8 cellular contexts compared by ENCODE assay signal in the genomic region with DNA sequence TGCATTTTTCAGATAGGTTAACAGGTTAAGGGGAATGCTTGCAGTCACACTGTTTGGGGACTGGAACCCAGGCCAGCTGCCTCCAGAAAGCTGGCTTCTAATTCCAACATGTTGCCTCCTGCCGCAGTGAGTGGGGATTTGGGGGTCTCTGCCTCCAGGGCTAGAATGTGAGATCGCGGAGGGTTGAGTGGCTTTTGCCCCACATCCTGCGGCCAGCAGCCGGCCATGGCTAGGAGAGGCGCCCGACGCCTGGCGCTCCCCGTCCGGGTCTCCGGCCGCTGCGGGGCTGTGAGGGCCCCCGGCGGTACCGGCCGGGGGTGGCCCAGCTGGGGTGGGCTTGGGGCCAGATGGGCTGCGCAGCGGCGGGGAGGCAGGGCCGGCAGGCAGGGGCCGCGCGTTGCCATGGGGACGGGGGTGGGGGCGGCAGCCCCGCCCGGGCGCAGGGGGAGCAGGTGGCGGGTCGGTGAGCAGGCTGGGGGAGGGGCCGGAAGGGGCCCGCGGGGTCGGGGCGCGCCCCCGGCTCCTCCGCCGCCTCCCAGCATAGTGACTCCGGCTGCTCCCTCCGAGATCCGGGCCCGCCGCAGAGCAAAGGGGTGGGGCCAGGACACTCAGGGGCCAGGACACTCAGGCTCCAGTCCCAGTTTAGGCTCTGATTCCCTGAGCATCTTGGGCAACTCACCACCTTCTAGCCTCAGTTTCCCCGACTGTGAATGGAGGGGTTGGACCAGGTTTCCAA.
DNase-seq lines count a peak whose midpoint lies in the region; ATAC-seq and TF ChIP-seq lines count a peak whose summit lies in the region.

No MANE protein-coding gene starts in this region.

- H3K4me1 Mint-ChIP-seq in CD14-positive monocyte, result peaks cover 37% of the 10 kb centered on the region

- H3K27me3 ChIP-seq in BJ (ENCODE audit: control insufficient read depth, insufficient read depth, low read length) (peaks cover 29% of the 10 kb centered on the region), ectodermal cell (ENCODE audit: control insufficient read depth, insufficient read depth, low read length, poor library complexity, severe bottlenecking) (no peaks in the 10 kb centered on the region), neural cell (ENCODE audit: insufficient read depth, low read depth, low read length) (no peaks in the 10 kb centered on the region)

- no peak for TF ChIP-seq CTCF in BJ (IDR thresholded peaks at IDR 0.05; ENCODE audit: insufficient read depth, low read depth, low read length)
- no peak for TF ChIP-seq CTCF in neural cell (IDR thresholded peaks at IDR 0.05; ENCODE audit: poor library complexity, severe bottlenecking)
- no peak for TF ChIP-seq CTCF in CD14-positive monocyte (IDR thresholded peaks at IDR 0.05)

- H3K36me3 Mint-ChIP-seq in CD14-positive monocyte, result peaks cover 6 to 13% of the 10 kb centered on the region in 2 donors

- no peaks in the 10 kb centered on the region for H3K79me2 ChIP-seq in neural cell (replicated peaks; ENCODE audit: insufficient read depth, low read length)

- H4K20me1 ChIP-seq in neural cell (ENCODE audit: insufficient read depth), result no peaks in the 10 kb centered on the region

- peaks cover 35% of the 10 kb centered on the region for H3K4me1 ChIP-seq in ectodermal cell (ENCODE audit: control insufficient read depth, insufficient read depth, low read length)

- H3K9me3 ChIP-seq in ectodermal cell (ENCODE audit: control insufficient read depth, low read length), result no peaks in the 10 kb centered on the region
- H3K9me3 ChIP-seq in neural cell (ENCODE audit: low read length), result no peaks in the 10 kb centered on the region

- H3K4me2 ChIP-seq in neural cell (ENCODE audit: low read length), result no peak overlapping the region

- H3K27ac ChIP-seq in ectodermal cell (ENCODE audit: insufficient read depth, low read depth, low read length, poor library complexity, severe bottlenecking) (peak overlapping the region; percentile 36), neural cell (ENCODE audit: low read length) (no peak overlapping the region)

- DNase-seq in BJ (ENCODE audit: low read depth), result no peak
- DNase-seq in NCI-H524 (lab: John Stamatoyannopoulos, UW), result peak; percentile 71 to 85
- DNase-seq in NCI-H2107 treated with DMSO at 0.1 percent for 48 hours (lab: John Stamatoyannopoulos, UW; ENCODE audit: unreplicated experiment), result no peak
- DNase-seq in CD14-positive monocyte (ENCODE audit: low spot score), result no peak
- no peak for DNase-seq in NOMO-1 treated with DMSO at 0.1 percent for 48 hours (lab: John Stamatoyannopoulos, UW; ENCODE audit: unreplicated experiment)

- no peak overlapping the region for H2AFZ ChIP-seq in neural cell (ENCODE audit: low read depth, low read length)

- ATAC-seq in HG03442 (IDR thresholded peaks at IDR 0.05; ENCODE audit: unreplicated experiment), result no peak

- H3K4me3 ChIP-seq in BJ (ENCODE audit: low read depth, low read length) (peak overlapping the region; percentile 16), ectodermal cell (ENCODE audit: insufficient read depth, low read depth, low read length) (peak overlapping the region; percentile 13), neural cell (ENCODE audit: low read length) (peak overlapping the region; percentile 18)

- TF ChIP-seq RAD21 in neural cell (conservative IDR thresholded peaks at IDR 0.05), result no peak

- H3K36me3 ChIP-seq in BJ (ENCODE audit: control insufficient read depth, insufficient read depth, low read length) (no peaks in the 10 kb centered on the region), ectodermal cell (ENCODE audit: control insufficient read depth, insufficient read depth, low read length) (no peaks in the 10 kb centered on the region), neural cell (ENCODE audit: insufficient read depth, low read length) (no peaks in the 10 kb centered on the region)

- CTCF ChIA-PET in BJ (lab: Yijun Ruan, JAX), result no interaction called here

- H3K27me3 Mint-ChIP-seq in CD14-positive monocyte (ENCODE audit: low read depth in 3 of 3), result peaks cover 36 to 46% (median 40%) of the 10 kb centered on the region in 3 donors

- TF ChIP-seq EP300 in neural cell (conservative IDR thresholded peaks at IDR 0.05; ENCODE audit: poor library complexity, severe bottlenecking), result no peak

- H3K9me3 Mint-ChIP-seq in CD14-positive monocyte, result peaks cover 0 to 14% (median 4%) of the 10 kb centered on the region in 7 donors

- no peaks in the 10 kb centered on the region for H3K9me2 ChIP-seq in neural cell (ENCODE audit: insufficient read depth, low read length)

- H3K4me3 Mint-ChIP-seq in CD14-positive monocyte, result peak overlapping the region in 1 of 2 donors; percentile 84

- no peak overlapping the region for H3K27ac Mint-ChIP-seq in CD14-positive monocyte

- H3F3A ChIP-seq in neural cell (ENCODE audit: insufficient read depth, low read length, poor library complexity, severe bottlenecking), result no peaks in the 10 kb centered on the region

- H3K9ac ChIP-seq in neural cell (ENCODE audit: low read length), result no peak overlapping the region

- intact Hi-C loops in CD14-positive monocyte (cut with micrococcal nuclease), result no loop called here

- POLR2A ChIA-PET in BJ (lab: Charles Lee), result no interaction called here

- WGBS in ectodermal cell, 2 experiments, result 2% methylated on average over 47 of the region's 47 CpGs

TF ChIP-seq in neural cell, 6 proteins besides CTCF, POLR2A, EP300 and RAD21:
- TF ChIP-seq TAF1 (IDR thresholded peaks at IDR 0.05; ENCODE audit: low read depth), result no peak
- no peak for TF ChIP-seq EZH2 (IDR thresholded peaks at IDR 0.05; ENCODE audit: borderline replicate concordance, insufficient read depth, low read length, poor library complexity, severe bottlenecking)
- TF ChIP-seq SMC3 (conservative IDR thresholded peaks at IDR 0.05; ENCODE audit: poor library complexity), result no peak
- TF ChIP-seq, protein P1, sequence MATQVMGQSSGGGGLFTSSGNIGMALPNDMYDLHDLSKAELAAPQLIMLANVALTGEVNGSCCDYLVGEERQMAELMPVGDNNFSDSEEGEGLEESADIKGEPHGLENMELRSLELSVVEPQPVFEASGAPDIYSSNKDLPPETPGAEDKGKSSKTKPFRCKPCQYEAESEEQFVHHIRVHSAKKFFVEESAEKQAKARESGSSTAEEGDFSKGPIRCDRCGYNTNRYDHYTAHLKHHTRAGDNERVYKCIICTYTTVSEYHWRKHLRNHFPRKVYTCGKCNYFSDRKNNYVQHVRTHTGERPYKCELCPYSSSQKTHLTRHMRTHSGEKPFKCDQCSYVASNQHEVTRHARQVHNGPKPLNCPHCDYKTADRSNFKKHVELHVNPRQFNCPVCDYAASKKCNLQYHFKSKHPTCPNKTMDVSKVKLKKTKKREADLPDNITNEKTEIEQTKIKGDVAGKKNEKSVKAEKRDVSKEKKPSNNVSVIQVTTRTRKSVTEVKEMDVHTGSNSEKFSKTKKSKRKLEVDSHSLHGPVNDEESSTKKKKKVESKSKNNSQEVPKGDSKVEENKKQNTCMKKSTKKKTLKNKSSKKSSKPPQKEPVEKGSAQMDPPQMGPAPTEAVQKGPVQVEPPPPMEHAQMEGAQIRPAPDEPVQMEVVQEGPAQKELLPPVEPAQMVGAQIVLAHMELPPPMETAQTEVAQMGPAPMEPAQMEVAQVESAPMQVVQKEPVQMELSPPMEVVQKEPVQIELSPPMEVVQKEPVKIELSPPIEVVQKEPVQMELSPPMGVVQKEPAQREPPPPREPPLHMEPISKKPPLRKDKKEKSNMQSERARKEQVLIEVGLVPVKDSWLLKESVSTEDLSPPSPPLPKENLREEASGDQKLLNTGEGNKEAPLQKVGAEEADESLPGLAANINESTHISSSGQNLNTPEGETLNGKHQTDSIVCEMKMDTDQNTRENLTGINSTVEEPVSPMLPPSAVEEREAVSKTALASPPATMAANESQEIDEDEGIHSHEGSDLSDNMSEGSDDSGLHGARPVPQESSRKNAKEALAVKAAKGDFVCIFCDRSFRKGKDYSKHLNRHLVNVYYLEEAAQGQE (IDR thresholded peaks at IDR 0.05; ENCODE audit: borderline replicate concordance), result no peak
- TF ChIP-seq MXI1 (conservative IDR thresholded peaks at IDR 0.05; ENCODE audit: poor library complexity, severe bottlenecking), result no peak
- no peak for TF ChIP-seq POLR2AphosphoS5 (IDR thresholded peaks at IDR 0.05)

Comparison
In these comparisons a context has a peak if more than half of its experiments do, and no peak if none do; other contexts are left out.
1. DNase-seq: peak in NCI-H524 (2 of 2); none in BJ (single experiment), NCI-H2107 treated with DMSO at 0.1 percent for 48 hours (single experiment), CD14-positive monocyte (single experiment) and NOMO-1 treated with DMSO at 0.1 percent for 48 hours (single experiment).
2. Peak in every context shown above with its lines, with median percentiles within 50 percentile points of each other: H3K4me3 ChIP-seq.